ENCODE assay signal across 1 cellular context in genomic region chr1:21296509-21297354, GRCh38.
TF ChIP-seq lines count a peak whose summit lies in the region.

No MANE protein-coding gene starts in this region.

TF ChIP-seq in H1, 55 proteins besides CTCF, POLR2A, EP300 and RAD21 (continued from another document):
- no peak for TF ChIP-seq CBX5 (IDR thresholded peaks at IDR 0.05; ENCODE audit: low read depth, low read length)
- TF ChIP-seq SAP30 (IDR thresholded peaks at IDR 0.05; ENCODE audit: insufficient read depth, insufficient replicate concordance, low read length): no peak
- TF ChIP-seq KDM1A (IDR thresholded peaks at IDR 0.05; ENCODE audit: borderline replicate concordance, low read length): 0 out of 2 replicates have a peak, but pooled peaks have one; percentile 24
- no peak for TF ChIP-seq MAFK (IDR thresholded peaks at IDR 0.05; ENCODE audit: low read depth, low read length)
